14 cellular contexts compared by ENCODE assay signal in genomic region chr21:41388259-41388658, GRCh38. TPM values are rescaled to one million over a fixed set of nuclear protein-coding genes. Genes with fewer than 3 reads are reported as not detected.
"Had no signal": no experiment of that assay in that cellular context is flagged by ENCODE, and none has a peak within 500 bp of the region (broad histone marks: within the 10 kb centered on the region; RNA-seq: fewer than 3 reads in every experiment).

No MANE protein-coding gene starts in this region.

- H3K27me3 Mint-ChIP-seq: naive thymus-derived CD8-positive, alpha-beta T cell had no signal

- H3K4me3 Mint-ChIP-seq: naive thymus-derived CD8-positive, alpha-beta T cell had no signal

- H3K27me3 ChIP-seq: heart left ventricle, tibial artery had no signal

- H3K9me3 ChIP-seq: heart left ventricle, mucosa of descending colon, tibial artery had no signal

- H3K36me3 ChIP-seq: tibial artery had no signal

- H3K9me3 Mint-ChIP-seq: naive thymus-derived CD8-positive, alpha-beta T cell had no signal

- H3K4me1 ChIP-seq: heart left ventricle, tibial artery had no signal

- H3K4me3 ChIP-seq: heart left ventricle, mucosa of descending colon, tibial artery had no signal

- DNase-seq: effector memory CD4-positive, alpha-beta T cell; hippocampal formation; left colon; mucosa of descending colon; naive thymus-derived CD8-positive, alpha-beta T cell; posterior cingulate gyrus; small intestine; stimulated activated CD4-positive, alpha-beta T cell treated with anti-CD3 and anti-CD28 coated beads, Interleukin-12 subunit alpha, Interleukin-12 subunit beta, amount 100 ng/mL, for 4 hours; stimulated activated naive CD4-positive, alpha-beta T cell had no signal

- ATAC-seq: esophagus mucosa; heart left ventricle; left colon; mucosa of descending colon; naive thymus-derived CD8-positive, alpha-beta T cell had no signal

- H3K27ac ChIP-seq: tibial artery had no signal

RNA-seq across cellular contexts. Expression of gene MX2, which starts 26.4 kb away (rescaled TPM):
- total RNA-seq: osteocyte had no signal
- polyA plus RNA-seq: neural cell had no signal
